ENCODE assay signal across 18 cellular contexts in genomic region chr10:1698185-1698584, GRCh38. TPM values are rescaled to one million over a fixed set of nuclear protein-coding genes. Genes with fewer than 3 reads are reported as not detected.
DNase-seq lines count a peak whose midpoint lies in the region; ATAC-seq and TF ChIP-seq lines count a peak whose summit lies in the region.
"Had no signal": no experiment of that assay in that cellular context is flagged by ENCODE, and none has a peak within 500 bp of the region (broad histone marks: within the 10 kb centered on the region; RNA-seq: fewer than 3 reads in every experiment).

No MANE protein-coding gene starts in this region.

- H3K36me3 ChIP-seq in SK-N-SH (replicated peaks in 1 of 2; ENCODE audit: control insufficient read depth in 1 of 2, insufficient read depth in 2 of 2, low read length in 1 of 2) (no peaks in the 10 kb centered on the region), Loucy (ENCODE audit: insufficient read depth, low read length) (no peaks in the 10 kb centered on the region), endodermal cell (ENCODE audit: control insufficient read depth, insufficient read depth, low read length) (no peaks in the 10 kb centered on the region), osteoblast (ENCODE audit: insufficient read depth, low read length) (no peaks in the 10 kb centered on the region), adrenal gland (replicated peaks in 1 of 2) (no peaks in the 10 kb centered on the region)

- no peak overlapping the region for H3K4me3 ChIP-seq in SK-N-SH (ENCODE audit: low read depth in 2 of 2, low read length in 1 of 2)
- H3K4me3 ChIP-seq in Loucy (ENCODE audit: low read length, poor library complexity, severe bottlenecking): no peak overlapping the region
- no peak overlapping the region for H3K4me3 ChIP-seq in endodermal cell (ENCODE audit: low read length)
- no peak overlapping the region for H3K4me3 ChIP-seq in osteoblast (ENCODE audit: insufficient read depth, low read length)
- H3K4me3 ChIP-seq in adrenal gland: no peak overlapping the region
- H3K4me3 ChIP-seq: BLaER1 treated with 17β-estradiol and CSF1 and Interleukin-3, amounts not matched to agents 10 nM and 100 nM; GM12878; GM23248 had no signal

- H3K27ac ChIP-seq in SK-N-SH (ENCODE audit: low read depth in 2 of 2, low read length in 1 of 2) (no peak overlapping the region), endodermal cell (ENCODE audit: low read depth, low read length) (no peak overlapping the region), osteoblast (ENCODE audit: low read depth, low read length) (no peak overlapping the region), adrenal gland (no peak overlapping the region)
- H3K27ac ChIP-seq: BLaER1 treated with 17β-estradiol and CSF1 and Interleukin-3, amounts not matched to agents 10 nM and 100 nM; GM23248 had no signal

- no peak overlapping the region for H2AFZ ChIP-seq in SK-N-SH (ENCODE audit: low read depth)
- H2AFZ ChIP-seq in Loucy (ENCODE audit: low read length): no peak overlapping the region
- no peak overlapping the region for H2AFZ ChIP-seq in osteoblast (ENCODE audit: low read length)
- H2AFZ ChIP-seq: GM23248 had no signal

- no peak overlapping the region for H3K4me3 Mint-ChIP-seq in endodermal cell
- H3K4me3 Mint-ChIP-seq: CD4-positive, CD25-positive, alpha-beta regulatory T cell; HFFc6 had no signal

- H3K27me3 Mint-ChIP-seq in endodermal cell (ENCODE audit: insufficient read depth): peaks cover under 1% of the 10 kb centered on the region

- H3K9me2 ChIP-seq in SK-N-SH: no peaks in the 10 kb centered on the region
- H3K9me2 ChIP-seq in Loucy (replicated peaks; ENCODE audit: low read depth, low read length): no peaks in the 10 kb centered on the region

- H3K9me3 Mint-ChIP-seq in endodermal cell: peaks cover 14% of the 10 kb centered on the region

- H3K4me1 ChIP-seq in SK-N-SH (ENCODE audit: control insufficient read depth in 1 of 2, insufficient read depth in 2 of 2, low read depth in 1 of 2, low read length in 1 of 2): no peaks in the 10 kb centered on the region
- H3K4me1 ChIP-seq in Loucy (ENCODE audit: insufficient read depth, low read length, poor library complexity, severe bottlenecking): no peaks in the 10 kb centered on the region
- H3K4me1 ChIP-seq in endodermal cell (ENCODE audit: control insufficient read depth, insufficient read depth, low read length): no peaks in the 10 kb centered on the region
- H3K4me1 ChIP-seq in osteoblast (ENCODE audit: insufficient read depth, low read length): no peaks in the 10 kb centered on the region
- no peaks in the 10 kb centered on the region for H3K4me1 ChIP-seq in adrenal gland (replicated peaks in 1 of 2)
- H3K4me1 ChIP-seq: BLaER1 treated with 17β-estradiol and CSF1 and Interleukin-3, amounts not matched to agents 10 nM and 100 nM had no signal

- DNase-seq in SK-N-SH: no peak
- no peak for DNase-seq in endodermal cell
- peak; percentile 45 for DNase-seq in osteoblast (ENCODE audit: insufficient read length, low spot score, missing footprints)
- no peak for DNase-seq in adrenal gland
- DNase-seq in germinal center (ENCODE audit: low spot score): no peak
- no peak for DNase-seq in NCI-H1417 (lab: John Stamatoyannopoulos, UW)
- DNase-seq: ACHN; CD4-positive, CD25-positive, alpha-beta regulatory T cell; DMS 273 treated with DMSO at 0.1 percent for 48 hours; GM23248; HCEC 1CT; HFFc6 had no signal

- POLR2A ChIA-PET in SK-N-SH (lab: Yijun Ruan, JAX): no interaction called here

- TF ChIP-seq POLR2A in adrenal gland (IDR thresholded peaks at IDR 0.05): no peak

- no peaks in the 10 kb centered on the region for H3K36me3 Mint-ChIP-seq in endodermal cell (ENCODE audit: low read depth)
- H3K36me3 Mint-ChIP-seq: CD4-positive, CD25-positive, alpha-beta regulatory T cell had no signal

- H3K9ac ChIP-seq in SK-N-SH (no peak overlapping the region), Loucy (ENCODE audit: low read depth, low read length, poor library complexity, severe bottlenecking) (no peak overlapping the region), endodermal cell (ENCODE audit: extremely low read depth, low read length, poor library complexity, severe bottlenecking) (no peak overlapping the region)
- H3K9ac ChIP-seq: BLaER1 treated with 17β-estradiol and CSF1 and Interleukin-3, amounts not matched to agents 10 nM and 100 nM; GM23248 had no signal

- CTCF ChIA-PET in SK-N-SH (lab: Yijun Ruan, JAX): interaction anchor here (1.0 kb wide), 1 partner anchor 11 kb away, joined by 3 read pairs; no protein-coding TSS in a partner anchor

- 37% methylated on average over 8 of the region's 8 CpGs for WGBS in SK-N-SH (ENCODE audit: low lambda C conversion rate)
- WGBS in endodermal cell (ENCODE audit: insufficient coverage in 1 of 2, insufficient read length in 1 of 2), 2 experiments: 91 to 100% methylated on average over 4 to 8 of the region's 8 CpGs
- 72 to 76% (median 74%) methylated on average over 8 of the region's 8 CpGs for WGBS in adrenal gland, 4 donors

- no peak for ATAC-seq in SK-N-SH treated with all-trans-retinoic acid at 6 μM for 48 hours
- ATAC-seq: GM12878, HepG2 had no signal

- intact Hi-C loops in adrenal gland (cut with DNase I): no loop called here

- H3K79me2 ChIP-seq in SK-N-SH (ENCODE audit: insufficient read depth) (no peaks in the 10 kb centered on the region), Loucy (ENCODE audit: insufficient read depth, low read length) (no peaks in the 10 kb centered on the region), osteoblast (ENCODE audit: insufficient read depth, low read length) (no peaks in the 10 kb centered on the region)

- H3K4me1 Mint-ChIP-seq in endodermal cell: no peaks in the 10 kb centered on the region
- H3K4me1 Mint-ChIP-seq: CD4-positive, CD25-positive, alpha-beta regulatory T cell had no signal

- H3K4me2 ChIP-seq in SK-N-SH (no peak overlapping the region), Loucy (ENCODE audit: low read depth, low read length, poor library complexity, severe bottlenecking) (no peak overlapping the region), osteoblast (ENCODE audit: insufficient read depth, low read length) (no peak overlapping the region)
- H3K4me2 ChIP-seq: BLaER1 treated with 17β-estradiol and CSF1 and Interleukin-3, amounts not matched to agents 10 nM and 100 nM had no signal

- H3F3A ChIP-seq in SK-N-SH (replicated peaks; ENCODE audit: insufficient read depth) (no peaks in the 10 kb centered on the region), Loucy (ENCODE audit: low read depth) (no peaks in the 10 kb centered on the region)

- no peaks in the 10 kb centered on the region for H3K9me3 ChIP-seq in SK-N-SH
- 0 out of 2 replicates have a peak, but pooled peaks cover 2% of the 10 kb centered on the region for H3K9me3 ChIP-seq in Loucy (ENCODE audit: insufficient read depth, low read depth, low read length)
- peaks cover under 1% of the 10 kb centered on the region for H3K9me3 ChIP-seq in endodermal cell (ENCODE audit: control insufficient read depth, low read length)
- no peaks in the 10 kb centered on the region for H3K9me3 ChIP-seq in osteoblast (ENCODE audit: low read depth, low read length)
- H3K9me3 ChIP-seq in adrenal gland (replicated peaks in 1 of 3): no peaks in the 10 kb centered on the region

- H4K20me1 ChIP-seq in SK-N-SH (ENCODE audit: insufficient read depth) (no peaks in the 10 kb centered on the region), Loucy (ENCODE audit: insufficient read depth, low read length, poor library complexity, severe bottlenecking) (no peaks in the 10 kb centered on the region), osteoblast (ENCODE audit: insufficient read depth, low read length) (no peaks in the 10 kb centered on the region)

- H3K27me3 ChIP-seq in SK-N-SH (ENCODE audit: insufficient read depth) (no peaks in the 10 kb centered on the region), Loucy (ENCODE audit: insufficient read depth, low read length, poor library complexity, severe bottlenecking) (peaks cover 12% of the 10 kb centered on the region), endodermal cell (ENCODE audit: control insufficient read depth, insufficient read depth, low read length, poor library complexity, severe bottlenecking) (no peaks in the 10 kb centered on the region), osteoblast (ENCODE audit: insufficient read depth, low read length) (no peaks in the 10 kb centered on the region), adrenal gland (no peaks in the 10 kb centered on the region)

- no peak for TF ChIP-seq EP300 in SK-N-SH (IDR thresholded peaks at IDR 0.05; ENCODE audit: borderline replicate concordance in 1 of 2, low read depth in 1 of 2, low read length in 1 of 2)

- TF ChIP-seq CTCF in SK-N-SH (IDR thresholded peaks at IDR 0.05): no peak
- TF ChIP-seq CTCF in Loucy (conservative IDR thresholded peaks at IDR 0.05; ENCODE audit: low read length): 0 out of 2 replicates have a peak, but pooled peaks have one; percentile 20
- peak; percentile 48 for TF ChIP-seq CTCF in endodermal cell (conservative IDR thresholded peaks at IDR 0.05)
- no peak for TF ChIP-seq CTCF in osteoblast (IDR thresholded peaks at IDR 0.05; ENCODE audit: extremely low read depth, low read depth, low read length)
- TF ChIP-seq CTCF in adrenal gland (IDR thresholded peaks at IDR 0.05): no peak

- TF ChIP-seq RAD21 in SK-N-SH (IDR thresholded peaks at IDR 0.05; ENCODE audit: low read length): peak; percentile 23; the same call in 1 of the 2 replicates

- no peak overlapping the region for H3K27ac Mint-ChIP-seq in endodermal cell
- H3K27ac Mint-ChIP-seq: CD4-positive, CD25-positive, alpha-beta regulatory T cell; HFFc6 had no signal

TF ChIP-seq in SK-N-SH, 30 proteins besides CTCF, POLR2A, EP300 and RAD21:
- TF ChIP-seq JUND (IDR thresholded peaks at IDR 0.05) (no peak), CHD2 (IDR thresholded peaks at IDR 0.05; ENCODE audit: low read length, partially characterized antibody) (no peak)
TF ChIP-seq in SK-N-SH: peak in this region for 0.

TF ChIP-seq in SK-N-SH treated with all-trans-retinoic acid at 6 μM for 48 hours, 23 proteins besides CTCF, POLR2A, EP300 and RAD21 (continues in another document):
- no peak for TF ChIP-seq SNAI2 (CRISPR knock-in tag; IDR thresholded peaks at IDR 0.05)
- TF ChIP-seq ZFP30 (CRISPR knock-in tag; IDR thresholded peaks at IDR 0.05): no peak

RNA-seq across cellular contexts. Expression of gene ADARB2, which starts 39.1 kb away (rescaled TPM):
- polyA plus RNA-seq in SK-N-SH (2012; rRNA removed): 0.06 TPM in 1 of 2 replicates, not detected in the other
- under 0.01 and 0.05 TPM in 2 replicates for polyA plus RNA-seq in SK-N-SH (2012; cell fraction: cytosol; rRNA removed)
- 0.10 and 0.15 TPM in 2 replicates for polyA plus RNA-seq in SK-N-SH (2012; cell fraction: nucleus; rRNA removed)
- 1 to 10 TPM; 1.1 to 1.8 TPM for total RNA-seq in endodermal cell
- polyA plus RNA-seq in endodermal cell (2013, experiment 1 of 2): 2.0 TPM
- polyA plus RNA-seq in endodermal cell (2013, experiment 2 of 2): 2.1 TPM
- total RNA-seq in osteoblast: not detected in 2 replicates
- 1 to 10 TPM in 5 of 8 donors, under 1 TPM in 3; 0.14 to 2.3 (median 1.6) TPM for total RNA-seq in adrenal gland
- 1 to 10 TPM in 1 of 3 donors, under 1 TPM in 2; 0.31 to 3.1 (median 0.44) TPM for polyA plus RNA-seq in adrenal gland
- total RNA-seq: G401, GM23248, HepG2, HFFc6 had no signal
- polyA plus RNA-seq: GM23248, HepG2 had no signal

Comparison
In these comparisons a context has a peak if more than half of its experiments do, and no peak if none do; other contexts are left out.
1. CTCF ChIP-seq: peak in Loucy (single experiment) and endodermal cell (single experiment); none in SK-N-SH (single experiment), osteoblast (single experiment) and adrenal gland (0 of 6).